ENCODE assay signal across 1 cellular context in the genomic region with DNA sequence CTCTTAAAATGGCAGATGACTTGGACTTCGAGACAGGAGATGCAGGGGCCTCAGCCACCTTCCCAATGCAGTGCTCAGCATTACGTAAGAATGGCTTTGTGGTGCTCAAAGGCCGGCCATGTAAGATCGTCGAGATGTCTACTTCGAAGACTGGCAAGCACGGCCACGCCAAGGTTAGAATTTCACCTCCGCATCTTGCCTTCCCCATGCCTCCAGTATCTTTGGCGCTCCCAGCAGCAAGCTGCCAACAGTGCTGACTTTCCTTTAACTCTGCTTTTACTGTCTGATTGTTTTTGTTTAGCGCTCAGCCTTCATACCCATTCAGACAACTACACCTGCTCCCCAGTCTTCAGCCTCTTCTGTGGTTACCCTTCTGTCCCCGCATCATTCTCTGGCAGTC.
A peak's percentile ranks its signal among the peaks of the same experiment; 100 is the strongest.
TF ChIP-seq lines count a peak whose summit lies in the region.

No MANE protein-coding gene starts in this region.

TF ChIP-seq in H1, 55 proteins besides CTCF, POLR2A, EP300 and RAD21:
- peak; percentile 39 for TF ChIP-seq POLR2AphosphoS5 (IDR thresholded peaks at IDR 0.05; ENCODE audit: low read depth, low read length)
- no peak for TF ChIP-seq SIRT6 (IDR thresholded peaks at IDR 0.05; ENCODE audit: low read length)
